In the genomic region with DNA sequence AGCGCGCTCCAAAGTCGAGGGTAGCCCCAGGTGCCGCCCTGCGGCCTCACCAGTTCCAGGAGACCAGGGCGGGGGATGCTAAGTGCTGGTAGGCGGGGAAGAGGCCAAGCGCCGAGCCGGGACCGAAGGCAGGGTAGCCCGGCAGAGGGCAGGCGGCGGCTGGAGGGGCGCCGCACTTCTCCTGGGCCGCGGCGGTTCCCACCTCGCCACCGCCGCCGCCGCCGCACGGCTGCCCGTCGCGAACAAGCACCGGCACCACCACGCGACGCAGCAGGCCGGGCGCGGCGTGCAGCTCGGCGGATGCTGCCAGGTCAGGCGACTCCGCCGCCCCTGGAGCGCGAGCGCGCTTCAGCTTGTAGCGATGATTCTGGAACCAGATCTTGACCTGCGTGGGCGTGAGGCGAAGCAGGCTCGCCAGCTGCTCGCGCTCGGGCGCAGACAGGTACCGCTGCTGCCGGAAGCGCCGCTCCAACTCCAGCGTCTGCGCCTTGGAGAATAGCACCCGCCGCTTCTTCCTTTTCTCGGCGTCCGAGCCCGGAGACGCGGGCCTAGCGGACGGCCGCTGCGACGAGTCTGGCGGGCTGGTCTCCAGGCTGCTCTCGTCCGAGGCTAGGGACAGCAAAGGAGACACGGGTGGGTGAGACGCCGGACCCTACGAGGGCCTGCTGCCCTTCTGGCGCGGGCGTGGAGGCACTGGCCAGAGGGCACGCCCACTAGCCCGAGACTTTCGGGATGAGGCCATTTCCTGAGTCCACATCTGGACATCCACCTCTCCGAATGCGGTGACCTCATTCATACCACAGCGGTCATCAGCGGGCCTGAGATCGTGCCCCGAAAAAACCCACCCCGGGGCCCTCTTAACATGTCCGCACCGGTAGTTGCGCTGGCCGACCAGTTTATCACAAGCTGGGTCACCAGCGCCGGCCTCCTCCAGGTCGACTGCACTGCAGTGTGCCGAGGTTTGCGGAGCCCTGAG, we compare ENCODE assay signal across 8 cellular contexts. TPM values are rescaled to one million over a fixed set of nuclear protein-coding genes. Genes with fewer than 3 reads are reported as not detected.
DNase-seq lines count a peak whose midpoint lies in the region; ATAC-seq lines count a peak whose summit lies in the region.

No MANE protein-coding gene starts in this region.

- H3K36me3 Mint-ChIP-seq in activated CD4-positive, alpha-beta memory T cell treated with anti-CD3 and anti-CD28 coated beads, Interleukin-2, amount 10 ng/mL, durations not matched to agents 7 days and 5 days (ENCODE audit: low read depth) = no peaks in the 10 kb centered on the region
- H3K36me3 Mint-ChIP-seq in stimulated activated effector memory CD8-positive, alpha-beta T cell treated with anti-CD3 and anti-CD28 coated beads, Interleukin-12 subunit alpha, Interleukin-12 subunit beta, amount 100 ng/mL, for 72 hours = no peaks in the 10 kb centered on the region

- peaks cover 69% of the 10 kb centered on the region for H3K27me3 Mint-ChIP-seq in activated CD4-positive, alpha-beta memory T cell treated with anti-CD3 and anti-CD28 coated beads, Interleukin-2, amount 10 ng/mL, durations not matched to agents 7 days and 5 days

- peak; percentile 55 for ATAC-seq in HG03432 (IDR thresholded peaks at IDR 0.05; ENCODE audit: unreplicated experiment)
- ATAC-seq in stimulated activated effector memory CD8-positive, alpha-beta T cell treated with anti-CD3 and anti-CD28 coated beads, Interleukin-12 subunit alpha, Interleukin-12 subunit beta, amount 100 ng/mL, for 72 hours = peak; percentile 33

- H3K27ac Mint-ChIP-seq in activated CD4-positive, alpha-beta memory T cell treated with anti-CD3 and anti-CD28 coated beads, Interleukin-2, amount 10 ng/mL, durations not matched to agents 7 days and 5 days = no peak overlapping the region
- H3K27ac Mint-ChIP-seq in stimulated activated effector memory CD8-positive, alpha-beta T cell treated with anti-CD3 and anti-CD28 coated beads, Interleukin-12 subunit alpha, Interleukin-12 subunit beta, amount 100 ng/mL, for 72 hours = no peak overlapping the region

- peak overlapping the region; percentile 24 for H3K4me3 Mint-ChIP-seq in activated CD4-positive, alpha-beta memory T cell treated with anti-CD3 and anti-CD28 coated beads, Interleukin-2, amount 10 ng/mL, durations not matched to agents 7 days and 5 days
- H3K4me3 Mint-ChIP-seq in stimulated activated effector memory CD8-positive, alpha-beta T cell treated with anti-CD3 and anti-CD28 coated beads, Interleukin-12 subunit alpha, Interleukin-12 subunit beta, amount 100 ng/mL, for 72 hours = no peak overlapping the region

- DNase-seq in COLO668 (lab: John Stamatoyannopoulos, UW; ENCODE audit: unreplicated experiment) = peak; percentile 86
- DNase-seq in activated CD4-positive, alpha-beta memory T cell treated with anti-CD3 and anti-CD28 coated beads, Interleukin-2, amount 10 ng/mL, durations not matched to agents 7 days and 5 days = no peak
- no peak for DNase-seq in stimulated activated effector memory CD8-positive, alpha-beta T cell treated with anti-CD3 and anti-CD28 coated beads, Interleukin-12 subunit alpha, Interleukin-12 subunit beta, amount 100 ng/mL, for 72 hours (ENCODE audit: low spot score in 2 of 2)
- DNase-seq in stimulated activated naive CD4-positive, alpha-beta T cell treated with Interleukin-2 at 50 U/mL for 16 hours (lab: John Stamatoyannopoulos, UW) = no peak
- DNase-seq in cerebellar nuclear complex (lab: John Stamatoyannopoulos, UW) = no peak
- no peak for DNase-seq in effector CD4-positive, alpha-beta T cell

- no peaks in the 10 kb centered on the region for H3K9me3 Mint-ChIP-seq in activated CD4-positive, alpha-beta memory T cell treated with anti-CD3 and anti-CD28 coated beads, Interleukin-2, amount 10 ng/mL, durations not matched to agents 7 days and 5 days
- no peaks in the 10 kb centered on the region for H3K9me3 Mint-ChIP-seq in stimulated activated effector memory CD8-positive, alpha-beta T cell treated with anti-CD3 and anti-CD28 coated beads, Interleukin-12 subunit alpha, Interleukin-12 subunit beta, amount 100 ng/mL, for 72 hours

- CTCF ChIA-PET in activated CD4-positive, alpha-beta memory T cell treated with anti-CD3 and anti-CD28 coated beads, Interleukin-2, amount 10 ng/mL, durations not matched to agents 7 days and 5 days (lab: Charles Lee) = no interaction called here

- peak overlapping the region; percentile 30 for H3K4me3 ChIP-seq in iPS-11a (ENCODE audit: low read depth, low read length)

- H3K4me1 Mint-ChIP-seq in activated CD4-positive, alpha-beta memory T cell treated with anti-CD3 and anti-CD28 coated beads, Interleukin-2, amount 10 ng/mL, durations not matched to agents 7 days and 5 days = no peaks in the 10 kb centered on the region
- no peaks in the 10 kb centered on the region for H3K4me1 Mint-ChIP-seq in stimulated activated effector memory CD8-positive, alpha-beta T cell treated with anti-CD3 and anti-CD28 coated beads, Interleukin-12 subunit alpha, Interleukin-12 subunit beta, amount 100 ng/mL, for 72 hours

- POLR2A ChIA-PET in activated CD4-positive, alpha-beta memory T cell treated with anti-CD3 and anti-CD28 coated beads, Interleukin-2, amount 10 ng/mL, durations not matched to agents 7 days and 5 days (lab: Charles Lee) = no interaction called here

RNA-seq across cellular contexts. Expression of gene NKX2-8, which starts 1.3 kb away (rescaled TPM):
- not detected for total RNA-seq in activated CD4-positive, alpha-beta memory T cell treated with anti-CD3 and anti-CD28 coated beads, Interleukin-2, amount 10 ng/mL, durations not matched to agents 7 days and 5 days
